Comparison of ENCODE assay signal across 1 cellular context in the genomic region with DNA sequence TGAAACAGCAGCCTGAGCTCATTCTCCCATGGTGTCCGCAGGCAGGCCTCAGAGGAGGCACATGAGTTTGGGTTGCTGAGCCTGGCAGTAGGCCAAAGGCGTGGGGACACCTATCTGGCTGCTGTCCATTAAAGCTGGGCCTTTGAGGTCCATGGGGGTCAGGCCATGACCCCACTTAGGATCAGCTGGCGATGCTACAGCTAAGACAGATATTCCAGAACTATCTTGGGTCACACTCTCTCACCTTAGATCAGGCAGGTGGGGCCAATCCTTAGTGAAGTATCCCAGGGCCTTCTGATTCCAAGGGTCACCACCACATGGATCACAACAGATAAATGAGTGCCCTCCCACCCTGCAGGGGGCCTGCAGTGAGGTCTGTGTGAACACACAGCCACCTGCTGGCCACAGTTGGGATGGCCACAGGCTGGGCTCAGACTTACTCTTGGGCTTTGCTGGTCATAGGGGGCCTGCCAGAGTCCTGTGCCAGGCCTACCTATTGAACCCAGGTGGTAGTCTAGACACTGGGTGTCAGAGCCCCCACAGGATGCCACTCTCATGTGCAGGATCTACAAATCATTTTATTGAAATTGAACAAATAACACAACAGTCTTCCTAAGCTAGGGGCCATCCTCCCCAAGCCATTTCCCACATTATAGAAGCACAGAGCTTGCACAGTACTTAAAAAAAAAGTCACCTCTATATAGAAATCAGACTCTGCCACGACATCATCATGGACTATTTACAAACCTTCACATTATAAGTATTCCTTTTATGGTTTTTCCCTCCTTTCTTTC.
A peak's percentile ranks its signal among the peaks of the same experiment; 100 is the strongest.
TF ChIP-seq lines count a peak whose summit lies in the region.

No MANE protein-coding gene starts in this region.

TF ChIP-seq in GM12878, 131 proteins besides CTCF, POLR2A, EP300 and RAD21:
- TF ChIP-seq NFXL1 (IDR thresholded peaks at IDR 0.05; ENCODE audit: borderline replicate concordance): no peak
- no peak for TF ChIP-seq NR2C1 (IDR thresholded peaks at IDR 0.05)
- peak; percentile 49 for TF ChIP-seq SMC3 (IDR thresholded peaks at IDR 0.05; ENCODE audit: borderline replicate concordance, low read length)
- TF ChIP-seq, protein P1, sequence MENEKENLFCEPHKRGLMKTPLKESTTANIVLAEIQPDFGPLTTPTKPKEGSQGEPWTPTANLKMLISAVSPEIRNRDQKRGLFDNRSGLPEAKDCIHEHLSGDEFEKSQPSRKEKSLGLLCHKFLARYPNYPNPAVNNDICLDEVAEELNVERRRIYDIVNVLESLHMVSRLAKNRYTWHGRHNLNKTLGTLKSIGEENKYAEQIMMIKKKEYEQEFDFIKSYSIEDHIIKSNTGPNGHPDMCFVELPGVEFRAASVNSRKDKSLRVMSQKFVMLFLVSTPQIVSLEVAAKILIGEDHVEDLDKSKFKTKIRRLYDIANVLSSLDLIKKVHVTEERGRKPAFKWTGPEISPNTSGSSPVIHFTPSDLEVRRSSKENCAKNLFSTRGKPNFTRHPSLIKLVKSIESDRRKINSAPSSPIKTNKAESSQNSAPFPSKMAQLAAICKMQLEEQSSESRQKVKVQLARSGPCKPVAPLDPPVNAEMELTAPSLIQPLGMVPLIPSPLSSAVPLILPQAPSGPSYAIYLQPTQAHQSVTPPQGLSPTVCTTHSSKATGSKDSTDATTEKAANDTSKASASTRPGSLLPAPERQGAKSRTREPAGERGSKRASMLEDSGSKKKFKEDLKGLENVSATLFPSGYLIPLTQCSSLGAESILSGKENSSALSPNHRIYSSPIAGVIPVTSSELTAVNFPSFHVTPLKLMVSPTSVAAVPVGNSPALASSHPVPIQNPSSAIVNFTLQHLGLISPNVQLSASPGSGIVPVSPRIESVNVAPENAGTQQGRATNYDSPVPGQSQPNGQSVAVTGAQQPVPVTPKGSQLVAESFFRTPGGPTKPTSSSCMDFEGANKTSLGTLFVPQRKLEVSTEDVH (IDR thresholded peaks at IDR 0.05; ENCODE audit: low read depth, partially characterized antibody): no peak
- TF ChIP-seq IKZF1 (conservative IDR thresholded peaks at IDR 0.05): 0 out of 2 replicates have a peak, but pooled peaks have one; percentile 21
- no peak for TF ChIP-seq CREM (IDR thresholded peaks at IDR 0.05; ENCODE audit: low read depth)
- TF ChIP-seq NR2F1 (conservative IDR thresholded peaks at IDR 0.05): 0 out of 2 replicates have a peak, but pooled peaks have one; percentile 26
